In genomic region chr11:65151500-65151899, GRCh38 we compare ENCODE assay signal across 2 cellular contexts.
TF ChIP-seq lines count a peak whose summit lies in the region.

No MANE protein-coding gene starts in this region.

TF ChIP-seq in HEK293, 187 proteins besides CTCF, POLR2A, EP300 and RAD21:
- TF ChIP-seq ZNF426 (tag by site-specific recombination; IDR thresholded peaks at IDR 0.05) (no peak), ZNF121 (tag by site-specific recombination; IDR thresholded peaks at IDR 0.05) (peak; percentile 82)

TF ChIP-seq in HepG2, 621 proteins besides CTCF, POLR2A, EP300 and RAD21:
- no peak for TF ChIP-seq ZBTB44 (CRISPR knock-in tag; IDR thresholded peaks at IDR 0.05)
